Comparison of ENCODE assay signal across 18 cellular contexts in the genomic region with DNA sequence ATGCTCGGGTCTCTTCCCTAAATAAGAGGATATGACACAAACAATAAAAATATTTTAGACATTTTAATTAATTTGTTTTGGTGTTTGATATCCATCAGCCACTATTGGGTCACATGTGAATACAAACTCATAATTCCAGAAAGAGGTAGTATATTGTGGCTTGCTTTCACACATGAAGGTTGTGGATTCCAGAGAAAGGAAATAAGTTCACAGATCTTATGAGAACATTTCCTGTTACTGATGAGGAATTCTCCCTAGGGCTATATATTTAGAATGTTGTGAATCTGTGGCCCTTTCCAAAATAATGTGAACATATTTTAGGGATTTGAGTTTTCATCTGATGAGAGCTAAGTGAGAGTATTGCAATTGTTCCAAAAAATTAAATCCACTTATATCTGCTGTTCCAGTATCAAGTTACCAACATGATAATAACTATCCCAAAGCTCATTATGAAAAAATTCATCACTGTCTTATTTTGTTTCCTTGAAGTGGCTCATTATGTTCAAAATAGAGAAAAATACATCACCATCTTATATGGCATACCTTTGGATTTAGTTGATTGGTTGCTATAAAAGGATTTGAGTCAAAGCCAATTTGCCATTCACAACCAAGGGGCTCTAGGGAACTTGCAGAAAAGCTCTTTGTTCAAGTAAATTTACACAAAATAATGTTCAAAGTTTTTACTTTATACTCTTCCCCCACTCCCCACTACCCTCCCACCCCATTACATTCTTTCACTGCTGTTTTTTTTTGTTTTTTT.
DNase-seq lines count a peak whose midpoint lies in the region; ATAC-seq and TF ChIP-seq lines count a peak whose summit lies in the region.
"Had no signal": no experiment of that assay in that cellular context is flagged by ENCODE, and none has a peak within 500 bp of the region (broad histone marks: within the 10 kb centered on the region; RNA-seq: fewer than 3 reads in every experiment).

No MANE protein-coding gene starts in this region.

- intact Hi-C loops in mammary epithelial cell (cut with micrococcal nuclease), result loop anchor here (1.0 to 10.0 kb wide), 6 partner anchors 65 to 463 kb away; no protein-coding TSS in a partner anchor
- intact Hi-C loops in MCF 10A (cut with micrococcal nuclease), result loop anchor here (2.0 to 5.0 kb wide), 2 partner anchors 65 to 456 kb away; no protein-coding TSS in a partner anchor

- DNase-seq in mammary epithelial cell (peak; percentile 18), MCF 10A (ENCODE audit: unreplicated experiment) (no peak), NCI-H69 (lab: John Stamatoyannopoulos, UW) (peak; percentile 43), adipocyte (ENCODE audit: low read depth) (peak; percentile 52), mesendoderm (no peak), iPS-NIHi11 (ENCODE audit: low spot score) (no peak), COLO668 (lab: John Stamatoyannopoulos, UW; ENCODE audit: unreplicated experiment) (no peak)

- in situ Hi-C loops in mammary epithelial cell (cut with MboI; ENCODE audit: low sequenced_read_pairs in 2 of 2), result no loop called here

- H3K4me2 ChIP-seq in mammary epithelial cell (ENCODE audit: insufficient read depth, low read depth, low read length), result no peak overlapping the region
- H3K4me2 ChIP-seq in mesendoderm (ENCODE audit: low read length), result no peak overlapping the region

- dilution Hi-C loops in mammary epithelial cell (cut with HindIII; ENCODE audit: low sequenced_read_pairs), result no loop called here

- no peak overlapping the region for H2BK120ac ChIP-seq in mesendoderm (ENCODE audit: low read depth, low read length)

- no peak overlapping the region for H3K56ac ChIP-seq in mesendoderm (ENCODE audit: low read length)

- H3K4me1 ChIP-seq in mammary epithelial cell (ENCODE audit: insufficient read depth, low read length) (peaks cover 34% of the 10 kb centered on the region), adipocyte (ENCODE audit: control insufficient read depth, insufficient read depth, low read length) (peaks cover 32% of the 10 kb centered on the region), mesendoderm (ENCODE audit: control insufficient read depth, low read depth, low read length) (peaks cover 15% of the 10 kb centered on the region)
- H3K4me1 ChIP-seq: HAP-1 had no signal

- BruUV-seq in mammary epithelial cell (replicated peaks; lab: Mats Ljungman, UMichigan) (no TSS peak), MCF 10A (replicated peaks; lab: Mats Ljungman, UMichigan) (no TSS peak)

- H3K36me3 Mint-ChIP-seq in MCF 10A (ENCODE audit: insufficient read depth, unreplicated experiment), result peaks cover 7% of the 10 kb centered on the region
- H3K36me3 Mint-ChIP-seq: immature natural killer cell; memory B cell; stimulated activated effector memory CD8-positive, alpha-beta T cell treated with anti-CD3 and anti-CD28 coated beads, Interleukin-12 subunit alpha, Interleukin-12 subunit beta, amount 100 ng/mL, for 72 hours had no signal

- H3K23ac ChIP-seq in mesendoderm (ENCODE audit: low read length), result no peak overlapping the region

- H3K79me2 ChIP-seq in mammary epithelial cell (ENCODE audit: insufficient read depth, low read length) (no peaks in the 10 kb centered on the region), mesendoderm (ENCODE audit: control insufficient read depth, insufficient read depth, low read length) (no peaks in the 10 kb centered on the region)

- H3K4me1 Mint-ChIP-seq in MCF 10A (ENCODE audit: insufficient read depth, unreplicated experiment), result peaks cover 10% of the 10 kb centered on the region
- H3K4me1 Mint-ChIP-seq: stimulated activated effector memory CD8-positive, alpha-beta T cell treated with anti-CD3 and anti-CD28 coated beads, Interleukin-12 subunit alpha, Interleukin-12 subunit beta, amount 100 ng/mL, for 72 hours had no signal

- H3K4ac ChIP-seq in mesendoderm (ENCODE audit: low read depth, low read length), result peak overlapping the region; percentile 23

- H3K79me1 ChIP-seq in mesendoderm (ENCODE audit: low read length), result no peaks in the 10 kb centered on the region

- CTCF ChIA-PET in mammary epithelial cell (lab: Charles Lee; ENCODE audit: low non-redundant PET) (interaction anchor here (0.6 to 1.0 kb wide), 7 partner anchors 16 to 163 kb away, joined by 3 to 8 read pairs (median 3); no protein-coding TSS in a partner anchor), MCF 10A (lab: Yijun Ruan, JAX) (interaction anchor here (0.6 to 6.3 kb wide), 45 partner anchors 8 to 704 kb away, joined by 3 to 58 read pairs (median 4); no protein-coding TSS in a partner anchor)

- H3K27ac Mint-ChIP-seq in MCF 10A (ENCODE audit: low read depth, unreplicated experiment), result no peak overlapping the region
- H3K27ac Mint-ChIP-seq: activated naive CD4-positive, alpha-beta T cell treated with anti-CD3 and anti-CD28 coated beads for 36 hours; activated T-helper 1 cell treated with anti-CD3 and anti-CD28 coated beads, Interleukin-12 subunit alpha, Interleukin-12 subunit beta, Interleukin-2, Interleukin-4 antibody, amounts not matched to agents 30 ng/mL and 10 ng/mL and 1 ng/mL, durations not matched to agents 14 hours and 24 hours and 36 hours; memory B cell; stimulated activated effector memory CD8-positive, alpha-beta T cell treated with anti-CD3 and anti-CD28 coated beads, Interleukin-12 subunit alpha, Interleukin-12 subunit beta, amount 100 ng/mL, for 72 hours had no signal

- no peak overlapping the region for H3K18ac ChIP-seq in mesendoderm (ENCODE audit: low read length)

- H2BK5ac ChIP-seq in mesendoderm (ENCODE audit: low read length), result no peak overlapping the region

- H3K4me3 ChIP-seq in mammary epithelial cell (replicated peaks in 1 of 3; ENCODE audit: insufficient read depth in 1 of 3, low read depth in 2 of 3, low read length in 3 of 3) (no peak overlapping the region), adipocyte (ENCODE audit: low read length) (no peak overlapping the region), mesendoderm (ENCODE audit: low read length) (no peak overlapping the region)
- H3K4me3 ChIP-seq: esophagus squamous epithelium, gastroesophageal sphincter, HAP-1 had no signal

- no peaks in the 10 kb centered on the region for H3K27me3 ChIP-seq in mammary epithelial cell (ENCODE audit: insufficient read depth, low read length)
- H3K27me3 ChIP-seq in adipocyte (replicated peaks; ENCODE audit: control insufficient read depth, insufficient read depth, low read length), result no peaks in the 10 kb centered on the region
- no peaks in the 10 kb centered on the region for H3K27me3 ChIP-seq in mesendoderm (ENCODE audit: insufficient read depth, low read length, poor library complexity)
- H3K27me3 ChIP-seq: brain microvascular endothelial cell, esophagus squamous epithelium, gastroesophageal sphincter had no signal

- TF ChIP-seq CTCF in mammary epithelial cell (conservative IDR thresholded peaks at IDR 0.05 in 1 of 2, IDR thresholded peaks at IDR 0.05 in 1 of 2; ENCODE audit: extremely low read depth in 1 of 2, insufficient read depth in 1 of 2, low read depth in 1 of 2, low read length in 2 of 2), result no peak
- no peak for TF ChIP-seq CTCF in MCF 10A (IDR thresholded peaks at IDR 0.05; ENCODE audit: unreplicated experiment)

- H4K5ac ChIP-seq in mesendoderm (ENCODE audit: low read length), result no peak overlapping the region

- no peaks in the 10 kb centered on the region for H3K9me3 Mint-ChIP-seq in MCF 10A (ENCODE audit: unreplicated experiment)
- H3K9me3 Mint-ChIP-seq: activated naive CD4-positive, alpha-beta T cell treated with anti-CD3 and anti-CD28 coated beads for 36 hours; activated T-helper 1 cell treated with anti-CD3 and anti-CD28 coated beads, Interleukin-12 subunit alpha, Interleukin-12 subunit beta, Interleukin-2, Interleukin-4 antibody, amounts not matched to agents 30 ng/mL and 10 ng/mL and 1 ng/mL, durations not matched to agents 14 hours and 24 hours and 36 hours; immature natural killer cell; memory B cell; stimulated activated effector memory CD8-positive, alpha-beta T cell treated with anti-CD3 and anti-CD28 coated beads, Interleukin-12 subunit alpha, Interleukin-12 subunit beta, amount 100 ng/mL, for 72 hours had no signal

- H3K9me3 ChIP-seq in mammary epithelial cell (replicated peaks; ENCODE audit: insufficient read depth, low read length) (no peaks in the 10 kb centered on the region), adipocyte (ENCODE audit: control insufficient read depth, low read length) (no peaks in the 10 kb centered on the region)
- H3K9me3 ChIP-seq: esophagus squamous epithelium, gastroesophageal sphincter, HAP-1 had no signal

- H2BK15ac ChIP-seq in mesendoderm (replicated peaks; ENCODE audit: low read depth), result no peak overlapping the region

- no peak overlapping the region for H2AFZ ChIP-seq in mammary epithelial cell (ENCODE audit: low read depth, low read length)

- H3K9ac ChIP-seq in mammary epithelial cell (ENCODE audit: insufficient read depth, low read length) (no peak overlapping the region), adipocyte (ENCODE audit: low read length) (no peak overlapping the region), mesendoderm (ENCODE audit: low read length) (no peak overlapping the region)

- 48% methylated on average over 1 of the region's 1 CpG for WGBS in mammary epithelial cell (ENCODE audit: low coverage, missing lambda C conversion rate)
- WGBS in mesendoderm (ENCODE audit: extremely low coverage, insufficient coverage, low lambda C conversion rate), result no CpG with 5 or more reads among the region's 1 CpG

- ATAC-seq in GM18498 (IDR thresholded peaks at IDR 0.05; ENCODE audit: unreplicated experiment), result no peak

- no peaks in the 10 kb centered on the region for H4K20me1 ChIP-seq in mammary epithelial cell (ENCODE audit: insufficient read depth, low read length)

- H3K36me3 ChIP-seq in mammary epithelial cell (ENCODE audit: insufficient read depth, low read length) (no peaks in the 10 kb centered on the region), adipocyte (ENCODE audit: control insufficient read depth, insufficient read depth, low read length, severe bottlenecking) (no peaks in the 10 kb centered on the region), mesendoderm (ENCODE audit: control insufficient read depth, insufficient read depth, low read length) (no peaks in the 10 kb centered on the region)
- H3K36me3 ChIP-seq: brain microvascular endothelial cell, esophagus squamous epithelium, gastroesophageal sphincter, HAP-1 had no signal

- H3K4me3 Mint-ChIP-seq in MCF 10A (ENCODE audit: unreplicated experiment), result no peak overlapping the region
- H3K4me3 Mint-ChIP-seq: activated naive CD4-positive, alpha-beta T cell treated with anti-CD3 and anti-CD28 coated beads for 36 hours; activated T-helper 1 cell treated with anti-CD3 and anti-CD28 coated beads, Interleukin-12 subunit alpha, Interleukin-12 subunit beta, Interleukin-2, Interleukin-4 antibody, amounts not matched to agents 30 ng/mL and 10 ng/mL and 1 ng/mL, durations not matched to agents 14 hours and 24 hours and 36 hours; immature natural killer cell; memory B cell; stimulated activated effector memory CD8-positive, alpha-beta T cell treated with anti-CD3 and anti-CD28 coated beads, Interleukin-12 subunit alpha, Interleukin-12 subunit beta, amount 100 ng/mL, for 72 hours had no signal

- H2AK5ac ChIP-seq in mesendoderm (ENCODE audit: low read length), result no peak overlapping the region

- POLR2A ChIA-PET in MCF 10A (lab: Yijun Ruan, JAX), result interaction anchor here (0.5 to 2.5 kb wide), 10 partner anchors 16 to 678 kb away, joined by 3 to 12 read pairs (median 4); a partner anchor contains a TSS

- H4K8ac ChIP-seq in mesendoderm (ENCODE audit: low read depth, low read length), result no peak overlapping the region

- no peaks in the 10 kb centered on the region for H3K27me3 Mint-ChIP-seq in MCF 10A (ENCODE audit: insufficient read depth, unreplicated experiment)
- H3K27me3 Mint-ChIP-seq: memory B cell, progenitor cell of endocrine pancreas had no signal

- H3K27ac ChIP-seq in mammary epithelial cell (ENCODE audit: insufficient read depth, low read depth, low read length) (no peak overlapping the region), mesendoderm (ENCODE audit: low read depth, low read length) (no peak overlapping the region)
- H3K27ac ChIP-seq: brain microvascular endothelial cell, esophagus squamous epithelium, gastroesophageal sphincter had no signal

Comparison
In these comparisons a context has a peak if more than half of its experiments do, and no peak if none do; other contexts are left out.
1. DNase-seq: peak in mammary epithelial cell (single experiment), NCI-H69 (single experiment) and adipocyte (single experiment); none in MCF 10A (single experiment), mesendoderm (single experiment), iPS-NIHi11 (single experiment) and COLO668 (single experiment).